Comparison of ENCODE assay signal across 16 cellular contexts in genomic region chr7:140990193-140990962, GRCh38. TPM values are rescaled to one million over a fixed set of nuclear protein-coding genes. Genes with fewer than 3 reads are reported as not detected.
A peak's percentile ranks its signal among the peaks of the same experiment; 100 is the strongest.
DNase-seq lines count a peak whose midpoint lies in the region; ATAC-seq and TF ChIP-seq lines count a peak whose summit lies in the region.
"Had no signal": no experiment of that assay in that cellular context is flagged by ENCODE, and none has a peak within 500 bp of the region (broad histone marks: within the 10 kb centered on the region; RNA-seq: fewer than 3 reads in every experiment).

No MANE protein-coding gene starts in this region.

- H3K27ac ChIP-seq in left lung: no peak overlapping the region
- H3K27ac ChIP-seq in upper lobe of right lung: no peak overlapping the region
- H3K27ac ChIP-seq: SJSA1 had no signal

- H3K4me3 ChIP-seq in left lung: no peak overlapping the region
- H3K4me3 ChIP-seq in upper lobe of right lung: no peak overlapping the region
- H3K4me3 ChIP-seq in foreskin fibroblast (ENCODE audit: low read depth in 1 of 2, low read length in 2 of 2): no peak overlapping the region
- H3K4me3 ChIP-seq: SJSA1 had no signal

- ATAC-seq in GM19324 (IDR thresholded peaks at IDR 0.05; ENCODE audit: low FRiP score, unreplicated experiment) (peak; percentile 55), HG03280 (IDR thresholded peaks at IDR 0.05; ENCODE audit: unreplicated experiment) (peak; percentile 51), left lung (peak; percentile 89), upper lobe of right lung (peak; percentile 54)
- ATAC-seq: Right ventricle myocardium inferior had no signal

- H3K9me3 ChIP-seq in left lung: no peaks in the 10 kb centered on the region
- H3K9me3 ChIP-seq in upper lobe of right lung: no peaks in the 10 kb centered on the region
- H3K9me3 ChIP-seq: BE2C, SJSA1 had no signal

- H3K4me1 ChIP-seq in left lung (no peaks in the 10 kb centered on the region), upper lobe of right lung (no peaks in the 10 kb centered on the region)
- H3K4me1 ChIP-seq: SJSA1 had no signal

- TF ChIP-seq CTCF in left lung (IDR thresholded peaks at IDR 0.05) (no peak), upper lobe of right lung (IDR thresholded peaks at IDR 0.05) (no peak), GM13977 (IDR thresholded peaks at IDR 0.05; ENCODE audit: extremely low read depth, insufficient read depth, missing control alignments) (no peak), foreskin fibroblast (IDR thresholded peaks at IDR 0.05; ENCODE audit: low read depth, low read length) (no peak)

- DNase-seq in left lung (no peak), upper lobe of right lung (no peak), GM13977 (ENCODE audit: low spot score) (no peak), foreskin fibroblast (no peak), pons (ENCODE audit: low spot score) (no peak)
- DNase-seq: BE2C, MV-4-11, NCI-H1105 treated with DMSO at 0.1 percent for 48 hours, NCI-H2029 treated with DMSO at 0.1 percent for 48 hours, NCI-H345, NCI-H524, NCI-H774 had no signal

- H3K27me3 ChIP-seq in left lung: no peaks in the 10 kb centered on the region
- no peaks in the 10 kb centered on the region for H3K27me3 ChIP-seq in upper lobe of right lung
- H3K27me3 ChIP-seq: BE2C had no signal

- intact Hi-C loops in left lung (cut with DNase I): no loop called here
- intact Hi-C loops in upper lobe of right lung (cut with DNase I): no loop called here

- in situ Hi-C loops in GM13977 (cut with MboI; ENCODE audit: low pct_unique_long_range_greater_than_20kb, low sequenced_read_pairs, unreplicated experiment): loop anchor here (10.0 to 25.0 kb wide), 2 partner anchors 176 to 478 kb away; no protein-coding TSS in a partner anchor

- no peaks in the 10 kb centered on the region for H3K36me3 ChIP-seq in left lung
- no peaks in the 10 kb centered on the region for H3K36me3 ChIP-seq in upper lobe of right lung
- H3K36me3 ChIP-seq: BE2C, SJSA1 had no signal

RNA-seq across cellular contexts. Expression of gene MRPS33, which starts 24.4 kb away (rescaled TPM):
- 10 to 100 TPM; 37.7 to 48.0 TPM for total RNA-seq in left lung
- 27.4 TPM for total RNA-seq in upper lobe of right lung
